In genomic region chr3:8963137-8963853, GRCh38 we compare ENCODE assay signal across 1 cellular context.
TF ChIP-seq lines count a peak whose summit lies in the region.

A gene with protein sequence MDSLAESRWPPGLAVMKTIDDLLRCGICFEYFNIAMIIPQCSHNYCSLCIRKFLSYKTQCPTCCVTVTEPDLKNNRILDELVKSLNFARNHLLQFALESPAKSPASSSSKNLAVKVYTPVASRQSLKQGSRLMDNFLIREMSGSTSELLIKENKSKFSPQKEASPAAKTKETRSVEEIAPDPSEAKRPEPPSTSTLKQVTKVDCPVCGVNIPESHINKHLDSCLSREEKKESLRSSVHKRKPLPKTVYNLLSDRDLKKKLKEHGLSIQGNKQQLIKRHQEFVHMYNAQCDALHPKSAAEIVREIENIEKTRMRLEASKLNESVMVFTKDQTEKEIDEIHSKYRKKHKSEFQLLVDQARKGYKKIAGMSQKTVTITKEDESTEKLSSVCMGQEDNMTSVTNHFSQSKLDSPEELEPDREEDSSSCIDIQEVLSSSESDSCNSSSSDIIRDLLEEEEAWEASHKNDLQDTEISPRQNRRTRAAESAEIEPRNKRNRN (minus strand): TSS chr3:8963472. CDS start chr3:8963385, 87 bp downstream.

TF ChIP-seq in H1, 55 proteins besides CTCF, POLR2A, EP300 and RAD21 (continued from another document):
- TF ChIP-seq E2F6 (IDR thresholded peaks at IDR 0.05) (peak; percentile 58), NANOG (IDR thresholded peaks at IDR 0.05; ENCODE audit: insufficient read depth, low read depth, low read length, poor library complexity, severe bottlenecking) (no peak), EGR1 (IDR thresholded peaks at IDR 0.05; ENCODE audit: borderline replicate concordance, low read depth, low read length) (peak; percentile 37; the same call in 1 of the 2 replicates), GABPA (IDR thresholded peaks at IDR 0.05; ENCODE audit: borderline replicate concordance, insufficient read depth, low read length) (no peak), EZH2 (IDR thresholded peaks at IDR 0.05; ENCODE audit: low read depth, low read length, severe bottlenecking) (no peak), CBX5 (IDR thresholded peaks at IDR 0.05; ENCODE audit: low read depth, low read length) (no peak), HDAC2 (IDR thresholded peaks at IDR 0.05; ENCODE audit: borderline replicate concordance in 1 of 2, low read depth in 2 of 2, low read length in 2 of 2) (peak in 1 of 2 experiments; percentile 88; a peak in 2 of 4 replicates), SUZ12 (IDR thresholded peaks at IDR 0.05; ENCODE audit: low read length) (no peak), CHD1 (IDR thresholded peaks at IDR 0.05; ENCODE audit: low read depth, low read length) (no peak), FOSL1 (IDR thresholded peaks at IDR 0.05; ENCODE audit: insufficient read depth, low read depth, low read length) (no peak), ASH2L (IDR thresholded peaks at IDR 0.05; ENCODE audit: low read length) (peak; percentile 86), SIRT6 (IDR thresholded peaks at IDR 0.05; ENCODE audit: low read length) (no peak), MAFK (IDR thresholded peaks at IDR 0.05; ENCODE audit: low read depth, low read length) (no peak), ATF3 (IDR thresholded peaks at IDR 0.05; ENCODE audit: insufficient read depth, low read depth, low read length) (peak; percentile 96), CREB1 (IDR thresholded peaks at IDR 0.05) (peak; percentile 99), TEAD4 (IDR thresholded peaks at IDR 0.05; ENCODE audit: low read depth, low read length) (peak; percentile 83; the same call in 1 of the 2 replicates), YY1 (IDR thresholded peaks at IDR 0.05; ENCODE audit: low read depth, low read length) (0 out of 2 replicates have a peak, but pooled peaks have one; percentile 20), SRF (IDR thresholded peaks at IDR 0.05; ENCODE audit: low read depth, low read length) (peak; percentile 87), RFX5 (IDR thresholded peaks at IDR 0.05; ENCODE audit: borderline replicate concordance, low read depth, low read length) (no peak), TBP (IDR thresholded peaks at IDR 0.05; ENCODE audit: low read depth, low read length) (no peak; the same call in none of the 2 replicates), CHD7 (IDR thresholded peaks at IDR 0.05; ENCODE audit: insufficient replicate concordance, low read length) (no peak), JUND (IDR thresholded peaks at IDR 0.05; ENCODE audit: low read length) (peak; percentile 4; the same call in 1 of the 2 replicates), GTF2F1 (IDR thresholded peaks at IDR 0.05; ENCODE audit: borderline replicate concordance, low read depth, low read length) (no peak), RBBP5 (IDR thresholded peaks at IDR 0.05; ENCODE audit: borderline replicate concordance, low read depth, low read length) (peak; percentile 71; the same call in 1 of the 2 replicates), KDM4A (IDR thresholded peaks at IDR 0.05; ENCODE audit: low read depth, low read length, severe bottlenecking) (peak; percentile 100), POLR2AphosphoS5 (IDR thresholded peaks at IDR 0.05; ENCODE audit: low read depth, low read length) (peak; percentile 81), POU5F1 (IDR thresholded peaks at IDR 0.05; ENCODE audit: low read depth, low read length) (no peak), PHF8 (conservative IDR thresholded peaks at IDR 0.05; ENCODE audit: low read depth, low read length) (peak; percentile 84), CBX8 (IDR thresholded peaks at IDR 0.05; ENCODE audit: borderline replicate concordance, low read depth, low read length) (no peak), ATF2 (IDR thresholded peaks at IDR 0.05; ENCODE audit: low read length) (no peak), CHD2 (IDR thresholded peaks at IDR 0.05; ENCODE audit: low read length) (no peak), BCL11A (IDR thresholded peaks at IDR 0.05; ENCODE audit: low read depth in 2 of 2, low read length in 2 of 2) (no peak), BRCA1 (IDR thresholded peaks at IDR 0.05; ENCODE audit: low read depth, low read length) (no peak), USF2 (IDR thresholded peaks at IDR 0.05; ENCODE audit: low read length) (no peak), RXRA (IDR thresholded peaks at IDR 0.05; ENCODE audit: insufficient read depth, low read depth, low read length) (no peak), TAF1 (IDR thresholded peaks at IDR 0.05; ENCODE audit: low read depth, low read length) (peak; percentile 78; the same call in 1 of the 2 replicates), SAP30 (IDR thresholded peaks at IDR 0.05; ENCODE audit: insufficient read depth, insufficient replicate concordance, low read length) (peak; percentile 85), NRF1 (IDR thresholded peaks at IDR 0.05; ENCODE audit: low read depth, low read length) (peak; percentile 80), BACH1 (IDR thresholded peaks at IDR 0.05; ENCODE audit: low read length) (no peak), SP1 (IDR thresholded peaks at IDR 0.05; ENCODE audit: low read depth, low read length) (peak; percentile 70; the same call in 1 of the 2 replicates), JUN (IDR thresholded peaks at IDR 0.05; ENCODE audit: low read depth, low read length) (no peak), SIX5 (IDR thresholded peaks at IDR 0.05; ENCODE audit: low read depth, low read length) (peak; percentile 85), SP2 (IDR thresholded peaks at IDR 0.05; ENCODE audit: low read length) (no peak), ZNF274 (IDR thresholded peaks at IDR 0.05; ENCODE audit: borderline replicate concordance, extremely low read depth, low read length) (no peak), HDAC6 (IDR thresholded peaks at IDR 0.05; ENCODE audit: low read depth, low read length) (no peak), TCF12 (IDR thresholded peaks at IDR 0.05; ENCODE audit: low read depth, low read length) (no peak), TAF7 (optimal IDR thresholded peaks at IDR 0.05; ENCODE audit: borderline replicate concordance, low read depth, low read length) (no peak), CTBP2 (IDR thresholded peaks at IDR 0.05; ENCODE audit: borderline replicate concordance, insufficient read depth, insufficient read length, low read length) (peak; percentile 69), RNF2 (IDR thresholded peaks at IDR 0.05; ENCODE audit: borderline replicate concordance, low read depth, low read length, missing control alignments, poor library complexity, severe bottlenecking) (no peak)
- TF ChIP-seq, protein P1, sequence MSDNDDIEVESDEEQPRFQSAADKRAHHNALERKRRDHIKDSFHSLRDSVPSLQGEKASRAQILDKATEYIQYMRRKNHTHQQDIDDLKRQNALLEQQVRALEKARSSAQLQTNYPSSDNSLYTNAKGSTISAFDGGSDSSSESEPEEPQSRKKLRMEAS (IDR thresholded peaks at IDR 0.05) = peak; percentile 84
TF ChIP-seq in H1: peak in this region for 23.
